Comparison of ENCODE assay signal across 11 cellular contexts in genomic region chr14:61145258-61145902, GRCh38.
A peak's percentile ranks its signal among the peaks of the same experiment; 100 is the strongest.
DNase-seq lines count a peak whose midpoint lies in the region; ATAC-seq, FAIRE-seq and TF ChIP-seq lines count a peak whose summit lies in the region.
"Had no signal": no experiment of that assay in that cellular context is flagged by ENCODE, and none has a peak within 500 bp of the region (broad histone marks: within the 10 kb centered on the region; RNA-seq: fewer than 3 reads in every experiment).

No MANE protein-coding gene starts in this region.

- no peak overlapping the region for H3K4me3 ChIP-seq in mucosa of descending colon
- H3K4me3 ChIP-seq: BLaER1 had no signal

- peaks cover 80% of the 10 kb centered on the region for H3K4me1 Mint-ChIP-seq in chondrocyte (ENCODE audit: low read depth)

- H3K9me3 ChIP-seq in mucosa of descending colon, result peaks cover 9% of the 10 kb centered on the region

- H3K36me3 ChIP-seq in mucosa of descending colon (ENCODE audit: low read depth), result no peaks in the 10 kb centered on the region
- H3K36me3 ChIP-seq: BLaER1 had no signal

- H3K36me3 Mint-ChIP-seq in chondrocyte (ENCODE audit: low read depth), result peaks cover 4% of the 10 kb centered on the region

- peak overlapping the region; percentile 98 for H3K27ac Mint-ChIP-seq in chondrocyte (ENCODE audit: unreplicated experiment)

- H3K9me3 Mint-ChIP-seq in chondrocyte (ENCODE audit: low read depth), result peaks cover 5% of the 10 kb centered on the region

- peak; percentile 98 for FAIRE-seq in A204.1 (lab: Jason Lieb, UNC)

- ATAC-seq in mucosa of descending colon (peak; percentile 45), GM18868 (IDR thresholded peaks at IDR 0.05; ENCODE audit: unreplicated experiment) (no peak)

- DNase-seq in NCI-H128 (lab: John Stamatoyannopoulos, UW; ENCODE audit: unreplicated experiment), result peak; percentile 79
- no peak for DNase-seq in chondrocyte (ENCODE audit: low spot score)
- no peak for DNase-seq in mucosa of descending colon
- no peak for DNase-seq in HuH-7.5 (ENCODE audit: low spot score)
- DNase-seq in NCI-H774 (lab: John Stamatoyannopoulos, UW), result no peak
- DNase-seq in occipital lobe (lab: John Stamatoyannopoulos, UW), result no peak
- DNase-seq: activated T-cell treated with anti-CD3 and anti-CD28 coated beads, Interleukin-2, amount 50 U/mL, for 48 hours; RPMI8226 had no signal

- no peaks in the 10 kb centered on the region for H3K4me1 ChIP-seq in mucosa of descending colon (ENCODE audit: low read depth)
- H3K4me1 ChIP-seq: BLaER1 had no signal

- intact Hi-C loops in mucosa of descending colon (cut with DNase I, micrococcal nuclease), result no loop called here

- TF ChIP-seq CTCF in chondrocyte (IDR thresholded peaks at IDR 0.05), result peak; percentile 28
- TF ChIP-seq CTCF in mucosa of descending colon (IDR thresholded peaks at IDR 0.05), result no peak

- no peaks in the 10 kb centered on the region for H3K27me3 Mint-ChIP-seq in chondrocyte (ENCODE audit: low read depth)

- H3K4me3 Mint-ChIP-seq in chondrocyte (ENCODE audit: unreplicated experiment), result no peak overlapping the region
